In genomic region chr1:3553166-3553939, GRCh38 we compare ENCODE assay signal across 1 cellular context.
TF ChIP-seq lines count a peak whose summit lies in the region.

No MANE protein-coding gene starts in this region.

TF ChIP-seq in HCT116, 20 proteins besides CTCF, POLR2A, EP300 and RAD21 (continued from another document):
- TF ChIP-seq REST (IDR thresholded peaks at IDR 0.05; ENCODE audit: low read depth) (no peak), ZNF274 (IDR thresholded peaks at IDR 0.05; ENCODE audit: low read depth, low read length) (no peak), CEBPB (IDR thresholded peaks at IDR 0.05; ENCODE audit: low read depth) (no peak), EZH2 (IDR thresholded peaks at IDR 0.05) (no peak), EZH2phosphoT487 (IDR thresholded peaks at IDR 0.05; ENCODE audit: borderline replicate concordance) (no peak), ELF1 (IDR thresholded peaks at IDR 0.05; ENCODE audit: borderline replicate concordance, low read depth) (no peak), SIN3A (IDR thresholded peaks at IDR 0.05; ENCODE audit: low read depth) (no peak), MAX (IDR thresholded peaks at IDR 0.05) (no peak), EGR1 (IDR thresholded peaks at IDR 0.05; ENCODE audit: low read depth) (no peak), CBX3 (IDR thresholded peaks at IDR 0.05; ENCODE audit: low read depth) (no peak), ZFX (IDR thresholded peaks at IDR 0.05) (no peak), ATF3 (IDR thresholded peaks at IDR 0.05) (no peak)
